12 cellular contexts compared by ENCODE assay signal in genomic region chr7:81256991-81257390, GRCh38.
DNase-seq lines count a peak whose midpoint lies in the region; ATAC-seq and TF ChIP-seq lines count a peak whose summit lies in the region.
"Had no signal": no experiment of that assay in that cellular context is flagged by ENCODE, and none has a peak within 500 bp of the region (broad histone marks: within the 10 kb centered on the region; RNA-seq: fewer than 3 reads in every experiment).

No MANE protein-coding gene starts in this region.

- no peaks in the 10 kb centered on the region for H4K20me1 ChIP-seq in SK-N-SH (ENCODE audit: insufficient read depth)

- peaks cover 18% of the 10 kb centered on the region for H3K9me3 Mint-ChIP-seq in HFFc6
- peaks cover 7% of the 10 kb centered on the region for H3K9me3 Mint-ChIP-seq in activated naive CD8-positive, alpha-beta T cell treated with anti-CD3 and anti-CD28 coated beads for 36 hours

- no peak for TF ChIP-seq EP300 in SK-N-SH (IDR thresholded peaks at IDR 0.05; ENCODE audit: borderline replicate concordance in 1 of 2, low read depth in 1 of 2, low read length in 1 of 2)

- H3K4me1 ChIP-seq in SK-N-SH (ENCODE audit: control insufficient read depth in 1 of 2, insufficient read depth in 2 of 2, low read depth in 1 of 2, low read length in 1 of 2) = no peaks in the 10 kb centered on the region; a peak in 1 of 4 replicates
- H3K4me1 ChIP-seq in cardiac muscle cell (ENCODE audit: low read depth) = no peaks in the 10 kb centered on the region

- TF ChIP-seq CTCF in HFFc6 (IDR thresholded peaks at IDR 0.05) (peak; percentile 58), SK-N-SH (IDR thresholded peaks at IDR 0.05) (peak; percentile 41), cardiac muscle cell (IDR thresholded peaks at IDR 0.05; ENCODE audit: low read depth, low read length) (peak; percentile 38), dorsolateral prefrontal cortex (IDR thresholded peaks at IDR 0.05 in 54 of 56, conservative IDR thresholded peaks at IDR 0.05 in 2 of 56; ENCODE audit: low read depth in 1 of 56, partially characterized antibody in 56 of 56) (peak in 13 of 56 donors; percentile 7 to 50 (median 27))

- H3K27me3 ChIP-seq in SK-N-SH (ENCODE audit: insufficient read depth) (no peaks in the 10 kb centered on the region), cardiac muscle cell (no peaks in the 10 kb centered on the region), dorsolateral prefrontal cortex (no peaks in the 10 kb centered on the region)

- peaks cover 17% of the 10 kb centered on the region for H3K36me3 Mint-ChIP-seq in HFFc6 (ENCODE audit: low read depth)
- no peaks in the 10 kb centered on the region for H3K36me3 Mint-ChIP-seq in activated naive CD8-positive, alpha-beta T cell treated with anti-CD3 and anti-CD28 coated beads for 36 hours
- H3K36me3 Mint-ChIP-seq: activated naive CD8-positive, alpha-beta T cell had no signal

- no peaks in the 10 kb centered on the region for H3K4me1 Mint-ChIP-seq in HFFc6 (ENCODE audit: low read depth)
- H3K4me1 Mint-ChIP-seq in activated naive CD8-positive, alpha-beta T cell treated with anti-CD3 and anti-CD28 coated beads for 36 hours = no peaks in the 10 kb centered on the region
- H3K4me1 Mint-ChIP-seq: nephron had no signal

- no peak overlapping the region for H3K27ac ChIP-seq in SK-N-SH (ENCODE audit: low read depth in 2 of 2, low read length in 1 of 2)
- no peak overlapping the region for H3K27ac ChIP-seq in cardiac muscle cell
- H3K27ac ChIP-seq in dorsolateral prefrontal cortex = no peak overlapping the region

- H3K9me2 ChIP-seq in SK-N-SH = no peaks in the 10 kb centered on the region

- H2AFZ ChIP-seq in SK-N-SH (ENCODE audit: low read depth) = no peak overlapping the region

- no peak overlapping the region for H3K9ac ChIP-seq in SK-N-SH

- H3F3A ChIP-seq in SK-N-SH (replicated peaks; ENCODE audit: insufficient read depth) = peaks cover 7% of the 10 kb centered on the region

- ATAC-seq in sciatic nerve (peak; percentile 72), HG03135 (IDR thresholded peaks at IDR 0.05; ENCODE audit: unreplicated experiment) (no peak)
- ATAC-seq: esophagus mucosa had no signal

- POLR2A ChIA-PET in SK-N-SH (lab: Yijun Ruan, JAX) = no interaction called here

- CTCF ChIA-PET in SK-N-SH (lab: Yijun Ruan, JAX) = interaction anchor here (0.8 to 1.7 kb wide), 5 partner anchors 10 to 338 kb away, joined by 3 to 8 read pairs (median 4); partner anchors contain the start of gene SEMA3C

- 67% methylated on average over 7 of the region's 7 CpGs for WGBS in SK-N-SH (ENCODE audit: low lambda C conversion rate)

- peaks cover 1% of the 10 kb centered on the region for H3K27me3 Mint-ChIP-seq in HFFc6 (ENCODE audit: insufficient read depth)
- H3K27me3 Mint-ChIP-seq in activated naive CD8-positive, alpha-beta T cell treated with anti-CD3 and anti-CD28 coated beads for 36 hours = no peaks in the 10 kb centered on the region
- H3K27me3 Mint-ChIP-seq: activated naive CD8-positive, alpha-beta T cell had no signal

- TF ChIP-seq RAD21 in SK-N-SH (IDR thresholded peaks at IDR 0.05; ENCODE audit: low read length) = peak; percentile 67

- no peak overlapping the region for H3K4me3 Mint-ChIP-seq in HFFc6
- H3K4me3 Mint-ChIP-seq in activated naive CD8-positive, alpha-beta T cell treated with anti-CD3 and anti-CD28 coated beads for 36 hours = no peak overlapping the region
- H3K4me3 Mint-ChIP-seq: activated naive CD8-positive, alpha-beta T cell; nephron had no signal

- no peaks in the 10 kb centered on the region for H3K36me3 ChIP-seq in SK-N-SH (replicated peaks in 1 of 2; ENCODE audit: control insufficient read depth in 1 of 2, insufficient read depth in 2 of 2, low read length in 1 of 2)
- H3K36me3 ChIP-seq in cardiac muscle cell = no peaks in the 10 kb centered on the region

- intact Hi-C loops in sciatic nerve (cut with DNase I) = no loop called here
- intact Hi-C loops in dorsolateral prefrontal cortex (cut with DNase I) = no loop called here

- no peak for DNase-seq in HFFc6
- DNase-seq in SK-N-SH = no peak
- DNase-seq in cardiac muscle cell (ENCODE audit: low read depth in 1 of 2, low spot score in 1 of 2) = peak; percentile 35 to 59
- no peak for DNase-seq in sciatic nerve (ENCODE audit: low spot score)
- no peak for DNase-seq in NCI-H1436 (lab: John Stamatoyannopoulos, UW)
- no peak for DNase-seq in activated naive CD8-positive, alpha-beta T cell treated with anti-CD3 and anti-CD28 coated beads for 36 hours
- no peak for DNase-seq in dorsolateral prefrontal cortex
- DNase-seq: NCI-H345 had no signal

- H3K27ac Mint-ChIP-seq in HFFc6 = no peak overlapping the region
- H3K27ac Mint-ChIP-seq in activated naive CD8-positive, alpha-beta T cell treated with anti-CD3 and anti-CD28 coated beads for 36 hours = no peak overlapping the region
- H3K27ac Mint-ChIP-seq: activated naive CD8-positive, alpha-beta T cell; nephron had no signal

- H3K79me2 ChIP-seq in SK-N-SH (ENCODE audit: insufficient read depth) = no peaks in the 10 kb centered on the region

- H3K4me2 ChIP-seq in SK-N-SH = no peak overlapping the region

- no peak overlapping the region for H3K4me3 ChIP-seq in SK-N-SH (ENCODE audit: low read depth in 2 of 2, low read length in 1 of 2)
- H3K4me3 ChIP-seq in cardiac muscle cell = no peak overlapping the region
- H3K4me3 ChIP-seq in dorsolateral prefrontal cortex = no peak overlapping the region

- H3K9me3 ChIP-seq in SK-N-SH = peaks cover 26% of the 10 kb centered on the region
- no peaks in the 10 kb centered on the region for H3K9me3 ChIP-seq in cardiac muscle cell (ENCODE audit: low read depth)

TF ChIP-seq in SK-N-SH, 30 proteins besides CTCF, POLR2A, EP300 and RAD21:
- TF ChIP-seq FOSL2 (IDR thresholded peaks at IDR 0.05; ENCODE audit: borderline replicate concordance, low read depth) = no peak
- peak; percentile 57 for TF ChIP-seq SMC3 (IDR thresholded peaks at IDR 0.05; ENCODE audit: low read depth, low read length)

Comparison
In these comparisons a context has a peak if more than half of its experiments do, and no peak if none do; other contexts are left out.
1. DNase-seq: peak in cardiac muscle cell (2 of 2); none in HFFc6 (single experiment), SK-N-SH (single experiment), sciatic nerve (single experiment), NCI-H1436 (single experiment), activated naive CD8-positive, alpha-beta T cell treated with anti-CD3 and anti-CD28 coated beads for 36 hours (single experiment) and dorsolateral prefrontal cortex (0 of 10).